Comparison of ENCODE assay signal across 9 cellular contexts in genomic region chr21:44958471-44959191, GRCh38. TPM values are rescaled to one million over a fixed set of nuclear protein-coding genes. Genes with fewer than 3 reads are reported as not detected.
DNase-seq lines count a peak whose midpoint lies in the region; ATAC-seq, FAIRE-seq and TF ChIP-seq lines count a peak whose summit lies in the region.
"Had no signal": no experiment of that assay in that cellular context is flagged by ENCODE, and none has a peak within 500 bp of the region (broad histone marks: within the 10 kb centered on the region; RNA-seq: fewer than 3 reads in every experiment).

No MANE protein-coding gene starts in this region.

- peaks cover 24% of the 10 kb centered on the region for H3F3A ChIP-seq in GM23248 (ENCODE audit: insufficient read depth)

- FAIRE-seq in kidney (lab: Jason Lieb, UNC), result peak; percentile 37

- peaks cover 64% of the 10 kb centered on the region for H3K79me2 ChIP-seq in GM23248 (ENCODE audit: insufficient read depth)

- intact Hi-C loops in kidney (cut with DNase I) (no loop called here), gastrocnemius medialis (cut with DNase I; ENCODE audit: low total_unique reads) (no loop called here)

- H3K4me1 Mint-ChIP-seq in stimulated activated naive CD8-positive, alpha-beta T cell treated with anti-CD3 and anti-CD28 coated beads, Interleukin-15, amount 100 ng/mL, for 72 hours, result peaks cover 20% of the 10 kb centered on the region

- H2AFZ ChIP-seq in GM23248, result no peak overlapping the region

- no peak overlapping the region for H3K4me3 Mint-ChIP-seq in stimulated activated naive CD8-positive, alpha-beta T cell treated with anti-CD3 and anti-CD28 coated beads, Interleukin-15, amount 100 ng/mL, for 72 hours
- H3K4me3 Mint-ChIP-seq: dendritic cell treated with granulocyte-macrophage colony-stimulating factor and Interleukin-4, amounts not matched to agents 40 ng/mL and 50 ng/mL, for 4 days had no signal

- WGBS in GM23248 (ENCODE audit: low coverage in 1 of 2, low lambda C conversion rate in 2 of 2, missing lambda C conversion rate in 2 of 2), 2 experiments, result 38 to 44% methylated on average over 18 to 28 of the region's 28 CpGs

- H3K4me3 ChIP-seq in GM23248 (0 out of 2 replicates have a peak overlapping the region, but pooled peaks have one; percentile 4), kidney (ENCODE audit: low read length in 2 of 2) (no peak overlapping the region), gastrocnemius medialis (no peak overlapping the region)

- H3K27ac Mint-ChIP-seq in stimulated activated naive CD8-positive, alpha-beta T cell treated with anti-CD3 and anti-CD28 coated beads, Interleukin-15, amount 100 ng/mL, for 72 hours, result peak overlapping the region in 1 of 2 donors; percentile 48
- H3K27ac Mint-ChIP-seq: dendritic cell treated with granulocyte-macrophage colony-stimulating factor and Interleukin-4, amounts not matched to agents 40 ng/mL and 50 ng/mL, for 4 days had no signal

- no peaks in the 10 kb centered on the region for H3K27me3 ChIP-seq in GM23248 (replicated peaks; ENCODE audit: insufficient read depth)
- no peaks in the 10 kb centered on the region for H3K27me3 ChIP-seq in gastrocnemius medialis

- no peaks in the 10 kb centered on the region for H3K9me3 ChIP-seq in GM23248 (ENCODE audit: low read depth)
- H3K9me3 ChIP-seq in kidney (ENCODE audit: control insufficient read depth in 1 of 2, low read length in 2 of 2), result no peaks in the 10 kb centered on the region
- H3K9me3 ChIP-seq in gastrocnemius medialis, result no peaks in the 10 kb centered on the region

- no peaks in the 10 kb centered on the region for H3K9me2 ChIP-seq in GM23248 (ENCODE audit: insufficient read depth)

- no peak for TF ChIP-seq CTCF in kidney (IDR thresholded peaks at IDR 0.05; ENCODE audit: borderline replicate concordance, extremely low read depth, insufficient read depth)
- no peak for TF ChIP-seq CTCF in gastrocnemius medialis (IDR thresholded peaks at IDR 0.05 in 4 of 5, conservative IDR thresholded peaks at IDR 0.05 in 1 of 5)

- H3K9ac ChIP-seq in GM23248, result peak overlapping the region; percentile 49
- H3K9ac ChIP-seq in kidney (ENCODE audit: low read length in 2 of 2), result peak overlapping the region in 1 of 2 donors; percentile 36

- ATAC-seq in gastrocnemius medialis, result peak; percentile 60 to 61
- ATAC-seq in stimulated activated naive CD8-positive, alpha-beta T cell treated with anti-CD3 and anti-CD28 coated beads, Interleukin-15, amount 100 ng/mL, for 72 hours, result no peak

- DNase-seq in GM23248, result peak; percentile 74
- peak; percentile 54 for DNase-seq in cerebellum (ENCODE audit: low spot score)
- peak; percentile 96 for DNase-seq in kidney
- peak; percentile 37 to 79 for DNase-seq in gastrocnemius medialis
- DNase-seq in stimulated activated naive CD8-positive, alpha-beta T cell treated with anti-CD3 and anti-CD28 coated beads, Interleukin-15, amount 100 ng/mL, for 72 hours, result no peak
- DNase-seq in activated T-cell treated with anti-CD3 and anti-CD28 coated beads, Interleukin-2, amount 50 U/mL, for 48 hours, result no peak
- no peak for DNase-seq in NCI-H510A treated with DMSO at 0.1 percent for 48 hours (lab: John Stamatoyannopoulos, UW)
- no peak for DNase-seq in NCI-H524 treated with DMSO at 0.1 percent for 48 hours (lab: John Stamatoyannopoulos, UW)

- no peaks in the 10 kb centered on the region for H4K20me1 ChIP-seq in GM23248 (ENCODE audit: insufficient read depth)

- H3K27me3 Mint-ChIP-seq in stimulated activated naive CD8-positive, alpha-beta T cell treated with anti-CD3 and anti-CD28 coated beads, Interleukin-15, amount 100 ng/mL, for 72 hours, result no peaks in the 10 kb centered on the region
- H3K27me3 Mint-ChIP-seq: dendritic cell treated with granulocyte-macrophage colony-stimulating factor and Interleukin-4, amounts not matched to agents 40 ng/mL and 50 ng/mL, for 4 days had no signal

- H3K4me2 ChIP-seq in GM23248 (ENCODE audit: unreplicated experiment), result peak overlapping the region; percentile 50

- H3K4me1 ChIP-seq in GM23248 (ENCODE audit: insufficient read depth) (peaks cover 31% of the 10 kb centered on the region), kidney (ENCODE audit: control insufficient read depth in 1 of 2, insufficient read depth in 1 of 2, low read depth in 1 of 2, low read length in 2 of 2) (peaks cover 3 to 24% of the 10 kb centered on the region in 2 donors), gastrocnemius medialis (peaks cover 31 to 41% of the 10 kb centered on the region in 2 donors)

- TF ChIP-seq POLR2A in gastrocnemius medialis (IDR thresholded peaks at IDR 0.05), result no peak

- peaks cover 2% of the 10 kb centered on the region for H3K36me3 ChIP-seq in GM23248 (ENCODE audit: low read depth)
- peaks cover 0 to 8% of the 10 kb centered on the region in 2 donors for H3K36me3 ChIP-seq in kidney (ENCODE audit: control insufficient read depth in 1 of 2, insufficient read depth in 2 of 2, low read length in 2 of 2)
- peaks cover 0 to 7% of the 10 kb centered on the region in 2 donors for H3K36me3 ChIP-seq in gastrocnemius medialis

- no peaks in the 10 kb centered on the region for H3K9me3 Mint-ChIP-seq in stimulated activated naive CD8-positive, alpha-beta T cell treated with anti-CD3 and anti-CD28 coated beads, Interleukin-15, amount 100 ng/mL, for 72 hours
- H3K9me3 Mint-ChIP-seq: dendritic cell treated with granulocyte-macrophage colony-stimulating factor and Interleukin-4, amounts not matched to agents 40 ng/mL and 50 ng/mL, for 4 days had no signal

- in situ Hi-C loops in GM23248 (cut with MboI) (no loop called here), gastrocnemius medialis (cut with MboI; ENCODE audit: low sequenced_read_pairs in 4 of 4) (loop anchor here in 1 of 4 donors (10.0 kb wide), 1 partner anchor 86 kb away; no protein-coding TSS in a partner anchor)

- H3K27ac ChIP-seq in GM23248 (peak overlapping the region; percentile 42), kidney (ENCODE audit: low read depth in 2 of 2, low read length in 2 of 2) (no peak overlapping the region), gastrocnemius medialis (peak overlapping the region; percentile 15 to 59 (median 39))

RNA-seq across cellular contexts. Expression of gene SLX9, which starts 18.8 kb away (rescaled TPM):
- total RNA-seq in GM23248 (2014; rRNA removed; shearing (Covaris generic)), result 25.6 and 34.3 TPM in 2 replicates
- polyA plus RNA-seq in GM23248 (2016; fragmentation: Nextera tagmentation; extraction: Ambion mirVana), result 34.4 and 35.8 TPM in 2 replicates
- 7.3 TPM for total RNA-seq in cerebellum
- 27.1 TPM for total RNA-seq in kidney
- 35.1 TPM for polyA plus RNA-seq in kidney (ENCODE audit: insufficient read depth, low read depth, low replicate concordance)
- total RNA-seq in gastrocnemius medialis, result 10 to 100 TPM; 23.7 to 37.6 (median 25.8) TPM

RNA-seq across cellular contexts. Expression of gene ITGB2, which starts 37.9 kb away (rescaled TPM):
- 1.3 and 2.1 TPM in 2 replicates for total RNA-seq in GM23248 (2014; rRNA removed; shearing (Covaris generic))
- 2.2 and 2.7 TPM in 2 replicates for polyA plus RNA-seq in GM23248 (2016; fragmentation: Nextera tagmentation; extraction: Ambion mirVana)
- 6.8 TPM for total RNA-seq in cerebellum
- 111 TPM for total RNA-seq in kidney
- 9.5 TPM for polyA plus RNA-seq in kidney (ENCODE audit: insufficient read depth, low read depth, low replicate concordance)
- total RNA-seq in gastrocnemius medialis, result 10 to 100 TPM; 10.9 to 41.7 (median 27.4) TPM

Comparison
In these comparisons a context has a peak if more than half of its experiments do, and no peak if none do; other contexts are left out.
1. DNase-seq: peak in GM23248 (single experiment), cerebellum (single experiment), kidney (single experiment) and gastrocnemius medialis (2 of 2); none in stimulated activated naive CD8-positive, alpha-beta T cell treated with anti-CD3 and anti-CD28 coated beads, Interleukin-15, amount 100 ng/mL, for 72 hours (0 of 2), activated T-cell treated with anti-CD3 and anti-CD28 coated beads, Interleukin-2, amount 50 U/mL, for 48 hours (0 of 2), NCI-H510A treated with DMSO at 0.1 percent for 48 hours (single experiment) and NCI-H524 treated with DMSO at 0.1 percent for 48 hours (single experiment).
2. H3K27ac ChIP-seq: peak in GM23248 (single experiment) and gastrocnemius medialis (4 of 4); none in kidney (0 of 2).